ENCODE assay signal across 8 cellular contexts in the genomic region with DNA sequence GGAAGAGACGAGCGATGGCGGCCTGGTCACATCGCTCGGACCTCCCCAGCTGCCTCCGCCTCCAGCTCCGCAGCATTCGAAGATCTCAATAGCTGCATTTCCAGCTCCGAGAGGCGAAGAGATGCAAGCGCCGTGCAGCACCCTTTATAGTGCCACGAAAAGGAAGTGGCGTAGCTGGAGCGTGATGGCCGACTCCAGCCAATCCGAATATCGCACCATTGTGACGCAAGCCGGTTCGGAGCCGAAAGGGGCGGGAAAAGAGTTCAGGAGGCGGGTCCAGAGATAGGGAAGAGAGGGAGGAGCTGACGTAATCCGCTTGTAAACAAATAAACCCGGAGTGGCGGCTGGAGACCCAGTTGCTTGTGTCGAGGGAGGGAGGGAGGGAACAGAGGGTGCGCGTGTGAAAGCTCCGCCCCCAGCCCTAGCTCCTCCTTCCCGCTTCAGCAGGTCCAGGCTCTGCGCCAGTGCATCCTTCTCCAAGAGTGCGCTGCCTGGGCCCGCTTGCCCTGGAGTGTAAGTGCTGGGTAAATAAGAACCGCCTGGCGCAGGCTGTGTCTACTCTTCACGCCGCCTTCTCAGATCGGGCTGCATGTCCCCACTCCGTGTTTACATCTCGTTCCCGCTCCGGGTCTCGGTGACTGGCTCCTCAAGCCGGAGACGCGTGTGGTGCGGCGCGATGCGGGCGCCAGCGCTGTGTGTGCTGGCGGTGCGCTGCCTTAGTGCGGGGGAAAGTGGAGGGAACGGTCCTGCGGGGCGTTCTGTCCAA.
DNase-seq lines count a peak whose midpoint lies in the region; ATAC-seq and TF ChIP-seq lines count a peak whose summit lies in the region.

Gene BTG1 (minus strand): TSS at position 116 of the 766 bp plus-strand sequence. CDS start 311 bp downstream, outside the sequence.

- peak within 1 kb of the TSS; percentile 83 for H3K4me3 ChIP-seq in GM06990 (replicated peaks; ENCODE audit: low read depth, low read length)

- H3K4me3 Mint-ChIP-seq in activated naive CD4-positive, alpha-beta T cell treated with anti-CD3 and anti-CD28 coated beads, Interleukin-2, amount 50 U/mL, for 24 hours: peak within 1 kb of the TSS; percentile 97

- H3K4me1 Mint-ChIP-seq in activated naive CD4-positive, alpha-beta T cell treated with anti-CD3 and anti-CD28 coated beads, Interleukin-2, amount 50 U/mL, for 24 hours: peaks cover 30% of the 10 kb centered on the region

- H3K36me3 Mint-ChIP-seq in activated naive CD4-positive, alpha-beta T cell treated with anti-CD3 and anti-CD28 coated beads, Interleukin-2, amount 50 U/mL, for 24 hours: peaks cover 54% of the 10 kb centered on the region

- peak within 1 kb of the TSS; percentile 99 for H3K27ac Mint-ChIP-seq in activated naive CD4-positive, alpha-beta T cell treated with anti-CD3 and anti-CD28 coated beads, Interleukin-2, amount 50 U/mL, for 24 hours

- no peaks in the 10 kb centered on the region for H3K27me3 Mint-ChIP-seq in activated naive CD4-positive, alpha-beta T cell treated with anti-CD3 and anti-CD28 coated beads, Interleukin-2, amount 50 U/mL, for 24 hours

- no peaks in the 10 kb centered on the region for H3K27me3 ChIP-seq in GM06990 (replicated peaks; ENCODE audit: control insufficient read depth, insufficient read depth, low read length)

- no peaks in the 10 kb centered on the region for H3K9me3 Mint-ChIP-seq in activated naive CD4-positive, alpha-beta T cell treated with anti-CD3 and anti-CD28 coated beads, Interleukin-2, amount 50 U/mL, for 24 hours

- DNase-seq in GM06990 (ENCODE audit: extremely low read depth, insufficient read length) (peak; percentile 97), NCI-H1092 (lab: John Stamatoyannopoulos, UW) (peak; percentile 98), germinal center (ENCODE audit: low spot score) (peak; percentile 96), non-pigmented ciliary epithelial cell (ENCODE audit: low read depth) (peak; percentile 100), superior temporal gyrus (ENCODE audit: extremely low spot score) (peak; percentile 100)

- peaks cover 4% of the 10 kb centered on the region for H3K36me3 ChIP-seq in GM06990 (ENCODE audit: control insufficient read depth, insufficient read depth, low read length)

- peak; percentile 67 for ATAC-seq in HG02588 (IDR thresholded peaks at IDR 0.05; ENCODE audit: unreplicated experiment)
- peak; percentile 80 for ATAC-seq in SK-N-SH treated with all-trans-retinoic acid at 6 μM for 48 hours

- TF ChIP-seq CTCF in GM06990 (IDR thresholded peaks at IDR 0.05; ENCODE audit: insufficient read depth, low read length, poor library complexity, severe bottlenecking): no peak

TF ChIP-seq in SK-N-SH treated with all-trans-retinoic acid at 6 μM for 48 hours, 23 proteins besides CTCF, POLR2A, EP300 and RAD21:
- peak; percentile 89 for TF ChIP-seq ZNF8 (CRISPR knock-in tag; IDR thresholded peaks at IDR 0.05)
- peak; percentile 13; the same call in 1 of the 2 replicates for TF ChIP-seq GLIS3 (CRISPR knock-in tag; IDR thresholded peaks at IDR 0.05)
- TF ChIP-seq ZC3H10 (CRISPR knock-in tag; IDR thresholded peaks at IDR 0.05): 0 out of 2 replicates have a peak, but pooled peaks have one; percentile 18
- TF ChIP-seq PPARA (CRISPR knock-in tag; IDR thresholded peaks at IDR 0.05; ENCODE audit: borderline replicate concordance): no peak

Comparison
In these comparisons a context has a peak if more than half of its experiments do, and no peak if none do; other contexts are left out.
1. Peak in every context shown above with its lines: DNase-seq, ATAC-seq and H3K4me3 ChIP-seq.